ENCODE assay signal across 14 cellular contexts in genomic region chr11:114228401-114229061, GRCh38.
DNase-seq lines count a peak whose midpoint lies in the region; ATAC-seq and TF ChIP-seq lines count a peak whose summit lies in the region.
"Had no signal": no experiment of that assay in that cellular context is flagged by ENCODE, and none has a peak within 500 bp of the region (broad histone marks: within the 10 kb centered on the region; RNA-seq: fewer than 3 reads in every experiment).

No MANE protein-coding gene starts in this region.

- no peak for TF ChIP-seq CTCF in coronary artery (IDR thresholded peaks at IDR 0.05)

- peak; percentile 73 for DNase-seq in G401 (ENCODE audit: low spot score)
- peak; percentile 37 for DNase-seq in NCI-H2227 treated with DMSO at 0.1 percent for 48 hours (lab: John Stamatoyannopoulos, UW)
- no peak for DNase-seq in coronary artery (ENCODE audit: low spot score)
- peak; percentile 19 for DNase-seq in putamen (ENCODE audit: low spot score)
- no peak for DNase-seq in HPDE6-E6E7 (ENCODE audit: extremely low spot score)
- no peak for DNase-seq in stimulated activated CD4-positive, alpha-beta T cell treated with anti-CD3 and anti-CD28 coated beads, Interleukin-4, amount 100 ng/mL, for 4 hours
- DNase-seq: activated CD4-positive, CD25-positive, alpha-beta regulatory T cell; CD4-positive, CD25-positive, alpha-beta regulatory T cell; effector CD8-positive, alpha-beta T cell; stimulated activated naive CD8-positive, alpha-beta T cell treated with anti-CD3 and anti-CD28 coated beads, Interleukin-15, Interleukin-2, amounts not matched to agents 100 U/mL and 50 U/mL, for 24 hours; SW 1271 had no signal

- in situ Hi-C loops in G401 (cut with HindIII; ENCODE audit: low sequenced_read_pairs) = no loop called here

- peak overlapping the region; percentile 37 for H3K4me3 ChIP-seq in coronary artery
- H3K4me3 ChIP-seq: HAP-1, skin epidermis had no signal

- H3K27ac ChIP-seq in coronary artery = no peak overlapping the region
- H3K27ac ChIP-seq: skin epidermis had no signal

- no peak for ATAC-seq in GM21526 (IDR thresholded peaks at IDR 0.05; ENCODE audit: low FRiP score, unreplicated experiment)
- ATAC-seq: stimulated activated naive CD8-positive, alpha-beta T cell treated with anti-CD3 and anti-CD28 coated beads, Interleukin-15, Interleukin-2, amounts not matched to agents 100 U/mL and 50 U/mL, for 24 hours had no signal

Comparison
In these comparisons a context has a peak if more than half of its experiments do, and no peak if none do; other contexts are left out.
1. DNase-seq: peak in G401 (single experiment), NCI-H2227 treated with DMSO at 0.1 percent for 48 hours (single experiment) and putamen (single experiment); none in coronary artery (single experiment), HPDE6-E6E7 (single experiment) and stimulated activated CD4-positive, alpha-beta T cell treated with anti-CD3 and anti-CD28 coated beads, Interleukin-4, amount 100 ng/mL, for 4 hours (0 of 2).